30 cellular contexts compared by ENCODE assay signal in the genomic region with DNA sequence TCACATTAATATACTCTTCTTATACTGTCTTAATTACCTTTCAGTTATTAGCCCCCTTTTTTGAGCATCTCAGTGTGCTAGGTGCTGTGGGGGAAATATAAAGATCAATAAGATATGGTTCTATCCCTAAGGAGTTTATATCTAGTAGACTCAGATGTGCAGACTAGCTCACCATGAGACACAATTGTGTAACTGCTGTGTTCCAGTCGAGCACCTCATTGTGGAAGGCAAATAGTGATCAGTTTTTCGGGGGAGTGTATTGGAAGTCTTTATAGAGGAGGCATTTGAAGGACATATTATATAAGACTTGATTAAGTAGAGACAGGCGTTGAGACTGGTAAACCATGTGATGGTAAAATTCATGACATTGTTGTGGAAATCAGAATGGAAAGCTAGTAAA. TPM values are rescaled to one million over a fixed set of nuclear protein-coding genes. Genes with fewer than 3 reads are reported as not detected.
"Had no signal": no experiment of that assay in that cellular context is flagged by ENCODE, and none has a peak within 500 bp of the region (broad histone marks: within the 10 kb centered on the region; RNA-seq: fewer than 3 reads in every experiment).

No MANE protein-coding gene starts in this region.

- FAIRE-seq: keratinocyte, small intestine, TTC549 had no signal

- H3K4me1 Mint-ChIP-seq: brain; neural crest cell; stimulated activated memory B cell treated with anti-CD40 and anti-IgM and Interleukin-4, amounts not matched to agents 10 μg/mL and 1 μg/mL and 100 μg/mL, for 72 hours had no signal

- H3K27me3 ChIP-seq: ascending aorta, cardiac muscle cell, dorsolateral prefrontal cortex, hepatocyte, sigmoid colon, tibial nerve had no signal

- ATAC-seq: activated CD4-positive, CD25-positive, alpha-beta regulatory T cell treated with anti-CD3 and anti-CD28 coated beads, Interleukin-2, amount 50 U/mL, for 24 hours; gastrocnemius medialis; left colon; psoas muscle; stimulated activated memory B cell treated with anti-CD40 and anti-IgM and Interleukin-4, amounts not matched to agents 10 μg/mL and 1 μg/mL and 100 μg/mL, for 72 hours had no signal

- H2AFZ ChIP-seq: hepatocyte, parathyroid adenoma had no signal

- H3K36me3 Mint-ChIP-seq: stimulated activated memory B cell treated with anti-CD40 and anti-IgM and Interleukin-4, amounts not matched to agents 10 μg/mL and 1 μg/mL and 100 μg/mL, for 72 hours had no signal

- H3K9me3 Mint-ChIP-seq: neural crest cell; stimulated activated memory B cell treated with anti-CD40 and anti-IgM and Interleukin-4, amounts not matched to agents 10 μg/mL and 1 μg/mL and 100 μg/mL, for 72 hours had no signal

- H3K4me2 ChIP-seq: hepatocyte had no signal

- H3K9me3 ChIP-seq: ascending aorta, gastrocnemius medialis, psoas muscle, sigmoid colon, tibial nerve had no signal

- H3K36me3 ChIP-seq: ascending aorta, cardiac muscle cell, gastrocnemius medialis, tibial nerve, WERI-Rb-1 had no signal

- H3K4me1 ChIP-seq: gastrocnemius medialis, parathyroid adenoma, psoas muscle, tibial nerve had no signal

- H3K4me3 ChIP-seq: ascending aorta, cardiac muscle cell, coronary artery, dorsolateral prefrontal cortex, gastrocnemius medialis, hepatocyte, psoas muscle, sigmoid colon, tibial nerve had no signal

- H3K27ac ChIP-seq: ascending aorta, cardiac muscle cell, coronary artery, dorsolateral prefrontal cortex, gastrocnemius medialis, hepatocyte, parathyroid adenoma, psoas muscle, tibial nerve, WERI-Rb-1 had no signal

- H3K4me3 Mint-ChIP-seq: brain; neural crest cell; stimulated activated memory B cell treated with anti-CD40 and anti-IgM and Interleukin-4, amounts not matched to agents 10 μg/mL and 1 μg/mL and 100 μg/mL, for 72 hours had no signal

- H3K9ac ChIP-seq: parathyroid adenoma had no signal

- DNase-seq: activated CD4-positive, alpha-beta T cell treated with anti-CD3 and anti-CD28 coated beads, Interleukin-2, amount 50 U/mL, for 1 hour; activated gamma-delta T cell; activated naive CD4-positive, alpha-beta T cell treated with anti-CD3 and anti-CD28 coated beads, Interleukin-2, amount 50 U/mL, for 16 hours; activated T-cell treated with anti-CD3 and anti-CD28 coated beads for 4 hours; dorsolateral prefrontal cortex; effector memory CD4-positive, alpha-beta T cell; gastrocnemius medialis; glutamatergic neuron; left colon; mammary epithelial cell; nucleus accumbens; psoas muscle; sigmoid colon; small intestine; stimulated activated CD4-positive, alpha-beta T cell treated with anti-CD3 and anti-CD28 coated beads, Interleukin-4, amount 100 ng/mL, for 4 hours; stimulated activated CD8-positive, alpha-beta memory T cell treated with anti-CD3 and anti-CD28 coated beads, Interleukin-4, amount 100 ng/mL, for 48 hours; T-helper 9 cell; WERI-Rb-1 had no signal

- H3K79me2 ChIP-seq: parathyroid adenoma had no signal

- H3K27ac Mint-ChIP-seq: brain; stimulated activated memory B cell treated with anti-CD40 and anti-IgM and Interleukin-4, amounts not matched to agents 10 μg/mL and 1 μg/mL and 100 μg/mL, for 72 hours had no signal

- H3K27me3 Mint-ChIP-seq: brain had no signal

RNA-seq across cellular contexts. Expression of a gene that starts 11.8 kb away (rescaled TPM):
- total RNA-seq: mammary epithelial cell had no signal
